In genomic region chr1:77412794-77413530, GRCh38 we compare ENCODE assay signal across 8 cellular contexts.
DNase-seq lines count a peak whose midpoint lies in the region; ATAC-seq, FAIRE-seq and TF ChIP-seq lines count a peak whose summit lies in the region.

No MANE protein-coding gene starts in this region.

- no peak overlapping the region for H3K27ac ChIP-seq in left lung

- intact Hi-C loops in left colon (cut with DNase I, micrococcal nuclease): no loop called here
- intact Hi-C loops in left lung (cut with DNase I): no loop called here

- peaks cover 0 to 10% of the 10 kb centered on the region in 2 donors for H3K27me3 ChIP-seq in left lung

- H3K4me3 Mint-ChIP-seq in IgD-negative memory B cell: no peak overlapping the region

- peaks cover 2% of the 10 kb centered on the region for H3K36me3 Mint-ChIP-seq in IgD-negative memory B cell

- peaks cover 3 to 32% of the 10 kb centered on the region in 2 donors for H3K4me1 ChIP-seq in left lung

- DNase-seq in left colon (no peak), left lung (no peak), frontal cortex (ENCODE audit: low spot score in 2 of 2) (no peak), nucleus accumbens (lab: John Stamatoyannopoulos, UW) (no peak), GM20000 (ENCODE audit: low spot score) (no peak)

- H3K9me3 Mint-ChIP-seq in IgD-negative memory B cell: peaks cover 8 to 12% (median 10%) of the 10 kb centered on the region in 3 donors

- H3K36me3 ChIP-seq in left lung: no peaks in the 10 kb centered on the region

- H3K9me3 ChIP-seq in left lung: peaks cover 0 to 3% of the 10 kb centered on the region in 2 donors

- peaks cover 53% of the 10 kb centered on the region for H3K27me3 Mint-ChIP-seq in IgD-negative memory B cell

- TF ChIP-seq CTCF in left lung (IDR thresholded peaks at IDR 0.05) (no peak), GM20000 (IDR thresholded peaks at IDR 0.05; ENCODE audit: extremely low read depth, missing control alignments) (no peak)

- peaks cover 7 to 12% (median 7%) of the 10 kb centered on the region in 3 donors for H3K4me1 Mint-ChIP-seq in IgD-negative memory B cell

- ATAC-seq in GM18909 (IDR thresholded peaks at IDR 0.05; ENCODE audit: poor library complexity, unreplicated experiment): peak; percentile 39
- peak; percentile 55 for ATAC-seq in HG02588 (IDR thresholded peaks at IDR 0.05; ENCODE audit: unreplicated experiment)
- ATAC-seq in left colon: peak; percentile 13
- ATAC-seq in left lung: no peak

- FAIRE-seq in frontal cortex (lab: Jason Lieb, UNC): no peak

- peak overlapping the region in 2 of 3 donors; percentile 13 to 25 for H3K27ac Mint-ChIP-seq in IgD-negative memory B cell

- no peak overlapping the region for H3K4me3 ChIP-seq in left lung
